In genomic region chrX:133670394-133670793, GRCh38 we compare ENCODE assay signal across 8 cellular contexts.
A peak's percentile ranks its signal among the peaks of the same experiment; 100 is the strongest.
DNase-seq lines count a peak whose midpoint lies in the region; ATAC-seq and TF ChIP-seq lines count a peak whose summit lies in the region.

No MANE protein-coding gene starts in this region.

- H3K36me3 ChIP-seq in heart right ventricle, result no peaks in the 10 kb centered on the region

- 1 to 2% methylated on average over 4 of the region's 4 CpGs for WGBS in heart right ventricle, 2 donors

- no peaks in the 10 kb centered on the region for H3K9me3 ChIP-seq in heart right ventricle

- ATAC-seq in heart right ventricle, result peak in 2 of 8 donors; percentile 33 to 43
- ATAC-seq in GM19455 (IDR thresholded peaks at IDR 0.05; ENCODE audit: unreplicated experiment), result no peak
- ATAC-seq in HG03354 (IDR thresholded peaks at IDR 0.05; ENCODE audit: poor library complexity, severe bottlenecking, unreplicated experiment), result no peak

- H3K4me1 ChIP-seq in heart right ventricle, result no peaks in the 10 kb centered on the region

- H3K36me3 Mint-ChIP-seq in mesothelial cell of epicardium, result peaks cover 9% of the 10 kb centered on the region

- DNase-seq in heart right ventricle, result peak in 1 of 2 donors; percentile 5
- no peak for DNase-seq in cardiac septum (ENCODE audit: low spot score)
- DNase-seq in NCI-H460 (ENCODE audit: extremely low read depth, low read depth), result peak; percentile 30
- DNase-seq in dermis microvascular lymphatic vessel endothelial cell (ENCODE audit: low read depth in 2 of 2), result peak; percentile 7 to 22
- no peak for DNase-seq in mesothelial cell of epicardium (ENCODE audit: low spot score in 2 of 2, unreplicated experiment in 2 of 2)
- DNase-seq in NCI-H2029 treated with DMSO at 0.1 percent for 48 hours (lab: John Stamatoyannopoulos, UW), result no peak

- no peaks in the 10 kb centered on the region for H3K27me3 Mint-ChIP-seq in mesothelial cell of epicardium (ENCODE audit: low read depth)

- H3K27me3 ChIP-seq in heart right ventricle, result peaks cover 0 to 37% (median 0%) of the 10 kb centered on the region in 7 donors

- no peaks in the 10 kb centered on the region for H3K9me3 Mint-ChIP-seq in mesothelial cell of epicardium

- TF ChIP-seq CTCF in heart right ventricle (IDR thresholded peaks at IDR 0.05), result peak; percentile 30 to 75 (median 69)
- TF ChIP-seq CTCF in mesothelial cell of epicardium (IDR thresholded peaks at IDR 0.05; ENCODE audit: unreplicated experiment), result peak; percentile 91

- H3K4me3 ChIP-seq in heart right ventricle, result no peak overlapping the region

- H3K27ac ChIP-seq in heart right ventricle, result no peak overlapping the region

- no peak overlapping the region for H3K4me3 Mint-ChIP-seq in mesothelial cell of epicardium

- intact Hi-C loops in heart right ventricle (cut with DNase I), result loop anchor here (2.0 to 10.0 kb wide), 8 partner anchors 333 to 696 kb away; no protein-coding TSS in a partner anchor
- intact Hi-C loops in cardiac septum (cut with DNase I), result loop anchor here (10.0 kb wide), 1 partner anchor 696 kb away; no protein-coding TSS in a partner anchor

- peaks cover 38% of the 10 kb centered on the region for H3K4me1 Mint-ChIP-seq in mesothelial cell of epicardium

- H3K27ac Mint-ChIP-seq in mesothelial cell of epicardium, result peak overlapping the region; percentile 60

Comparison
In these comparisons a context has a peak if more than half of its experiments do, and no peak if none do; other contexts are left out.
1. DNase-seq: peak in NCI-H460 (single experiment) and dermis microvascular lymphatic vessel endothelial cell (2 of 2); none in cardiac septum (single experiment), mesothelial cell of epicardium (0 of 2) and NCI-H2029 treated with DMSO at 0.1 percent for 48 hours (single experiment).